Comparison of ENCODE assay signal across 34 cellular contexts in the genomic region with DNA sequence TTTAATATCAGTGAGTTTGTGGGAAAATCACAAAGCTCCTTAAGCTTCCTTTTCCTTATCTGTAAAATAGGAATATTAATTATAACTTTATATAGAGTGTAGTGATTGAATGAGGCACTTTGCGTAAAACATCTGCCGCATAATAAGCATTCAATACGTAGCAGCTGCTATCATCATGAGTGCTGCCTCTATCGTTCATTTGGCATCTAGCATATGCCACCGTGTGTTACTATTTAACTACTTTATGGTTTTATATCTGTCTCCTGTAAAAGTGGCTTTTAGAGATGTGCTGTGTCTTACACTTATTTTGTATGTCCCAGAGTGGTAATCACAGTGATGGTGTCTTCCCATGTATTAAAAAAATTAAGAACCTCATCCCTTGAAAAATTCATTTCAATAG.
"Had no signal": no experiment of that assay in that cellular context is flagged by ENCODE, and none has a peak within 500 bp of the region (broad histone marks: within the 10 kb centered on the region; RNA-seq: fewer than 3 reads in every experiment).

No MANE protein-coding gene starts in this region.

- H3K9me3 ChIP-seq: adrenal gland, ascending aorta, body of pancreas had no signal

- H3K27ac ChIP-seq: adrenal gland, ascending aorta, body of pancreas, brain microvascular endothelial cell, breast epithelium, cardiac muscle cell had no signal

- H3K36me3 ChIP-seq: adrenal gland, ascending aorta, brain microvascular endothelial cell, breast epithelium, cardiac muscle cell had no signal

- H3K4me1 ChIP-seq: adrenal gland, ascending aorta, body of pancreas, breast epithelium had no signal

- FAIRE-seq: astrocyte, bronchial epithelial cell had no signal

- DNase-seq: activated effector memory CD4-positive, alpha-beta T cell treated with anti-CD3 and anti-CD28 coated beads, Interleukin-2, amount 50 U/mL, for 16 hours; activated effector memory CD4-positive, alpha-beta T cell treated with Interleukin-2 at 50 U/mL for 16 hours; activated gamma-delta T cell; activated gamma-delta T cell treated with Interleukin-2 at 50 U/mL for 16 hours; activated naive CD4-positive, alpha-beta T cell; activated naive CD4-positive, alpha-beta T cell treated with anti-CD3 and anti-CD28 coated beads for 36 hours; activated naive CD4-positive, alpha-beta T cell treated with anti-CD3 and anti-CD28 coated beads, Interleukin-2, amount 10 ng/mL, durations not matched to agents 7 days and 5 days; activated naive CD4-positive, alpha-beta T cell treated with anti-CD3 and anti-CD28 coated beads, Interleukin-2, amount 50 U/mL, for 16 hours; activated naive CD4-positive, alpha-beta T cell treated with Interleukin-2 at 50 U/mL for 16 hours; activated naive CD8-positive, alpha-beta T cell treated with anti-CD3 and anti-CD28 coated beads for 36 hours; activated naive CD8-positive, alpha-beta T cell treated with anti-CD3 and anti-CD28 coated beads, Interleukin-2, amount 10 ng/mL, durations not matched to agents 7 days and 5 days; activated naive CD8-positive, alpha-beta T cell treated with anti-CD3 and anti-CD28 coated beads, Interleukin-2, amount 50 U/mL, for 24 hours; activated T-cell treated with anti-CD3 and anti-CD28 coated beads, Interleukin-2, amount 50 U/mL, for 1 hour; activated T-cell treated with anti-CD3 and anti-CD28 coated beads, Interleukin-2, amount 50 U/mL, for 24 hours; activated T-cell treated with anti-CD3 and anti-CD28 coated beads, Interleukin-2, amount 50 U/mL, for 4 hours; activated T-cell treated with anti-CD3 and anti-CD28 coated beads, Interleukin-2, amount 50 U/mL, for 48 hours; activated T-cell treated with anti-CD3 and anti-CD28 coated beads, Interleukin-2, amount 50 U/mL, for 72 hours; adrenal gland; amniotic stem cell; amygdala; anterior cingulate cortex; aorta; body of pancreas; brain microvascular endothelial cell; caudate nucleus; central memory CD4-positive, alpha-beta T cell; cerebellar nuclear complex had no signal

- H3K27me3 ChIP-seq: adrenal gland, ascending aorta, body of pancreas, brain microvascular endothelial cell, breast epithelium, cardiac muscle cell had no signal

- ATAC-seq: activated naive CD4-positive, alpha-beta T cell treated with anti-CD3 and anti-CD28 coated beads, Interleukin-2, amount 50 U/mL, for 72 hours; activated naive CD8-positive, alpha-beta T cell treated with anti-CD3 and anti-CD28 coated beads, Interleukin-2, amount 50 U/mL, for 24 hours; activated T-cell treated with anti-CD3 and anti-CD28 coated beads, Interleukin-2, amount 50 U/mL, for 4 hours; activated T-cell treated with anti-CD3 and anti-CD28 coated beads, Interleukin-2, amount 50 U/mL, for 72 hours; activated T-helper 17 cell treated with anti-CD3 and anti-CD28 coated beads, Interleukin-2, amount 50 U/mL, for 72 hours; body of pancreas had no signal

- H3K4me3 ChIP-seq: adrenal gland, ascending aorta, body of pancreas, breast epithelium, cardiac muscle cell had no signal
